Comparison of ENCODE assay signal across 1 cellular context in the genomic region with DNA sequence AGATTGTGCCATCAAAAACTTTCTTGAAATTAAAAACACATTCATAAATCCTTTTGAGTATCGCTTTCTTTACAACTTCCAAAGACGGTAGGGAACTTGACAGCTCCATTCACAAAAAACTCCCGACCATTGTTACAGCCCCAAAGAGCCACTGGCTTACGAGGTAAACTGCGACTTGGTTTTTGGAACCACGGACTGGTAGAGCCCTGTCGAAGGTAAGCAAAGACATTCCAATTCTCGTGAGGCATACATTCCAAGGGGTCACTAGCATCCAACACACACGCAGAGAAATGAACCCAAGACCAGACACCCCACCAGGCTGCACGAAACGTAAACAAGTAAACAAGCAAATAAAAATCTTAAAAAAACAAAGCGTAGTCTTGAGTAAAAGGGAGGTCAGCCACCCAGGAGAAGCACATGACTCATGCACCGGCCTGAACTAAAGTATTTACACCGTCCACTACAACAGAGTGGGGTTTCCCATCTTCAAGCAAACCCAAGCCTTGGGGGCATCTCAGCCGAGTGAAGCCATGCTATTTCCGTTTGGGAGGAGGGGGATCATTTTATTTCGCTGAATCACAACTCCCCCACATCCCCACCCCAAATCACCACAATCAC.
TF ChIP-seq lines count a peak whose summit lies in the region.

No MANE protein-coding gene starts in this region.

TF ChIP-seq in H1, 55 proteins besides CTCF, POLR2A, EP300 and RAD21:
- TF ChIP-seq TEAD4 (IDR thresholded peaks at IDR 0.05; ENCODE audit: low read depth, low read length) (0 out of 2 replicates have a peak, but pooled peaks have one; percentile 32), RXRA (IDR thresholded peaks at IDR 0.05; ENCODE audit: insufficient read depth, low read depth, low read length) (no peak), SAP30 (IDR thresholded peaks at IDR 0.05; ENCODE audit: insufficient read depth, insufficient replicate concordance, low read length) (peak; percentile 81)
TF ChIP-seq in H1: peak in this region for 2.
